ENCODE assay signal across 12 cellular contexts in the genomic region with DNA sequence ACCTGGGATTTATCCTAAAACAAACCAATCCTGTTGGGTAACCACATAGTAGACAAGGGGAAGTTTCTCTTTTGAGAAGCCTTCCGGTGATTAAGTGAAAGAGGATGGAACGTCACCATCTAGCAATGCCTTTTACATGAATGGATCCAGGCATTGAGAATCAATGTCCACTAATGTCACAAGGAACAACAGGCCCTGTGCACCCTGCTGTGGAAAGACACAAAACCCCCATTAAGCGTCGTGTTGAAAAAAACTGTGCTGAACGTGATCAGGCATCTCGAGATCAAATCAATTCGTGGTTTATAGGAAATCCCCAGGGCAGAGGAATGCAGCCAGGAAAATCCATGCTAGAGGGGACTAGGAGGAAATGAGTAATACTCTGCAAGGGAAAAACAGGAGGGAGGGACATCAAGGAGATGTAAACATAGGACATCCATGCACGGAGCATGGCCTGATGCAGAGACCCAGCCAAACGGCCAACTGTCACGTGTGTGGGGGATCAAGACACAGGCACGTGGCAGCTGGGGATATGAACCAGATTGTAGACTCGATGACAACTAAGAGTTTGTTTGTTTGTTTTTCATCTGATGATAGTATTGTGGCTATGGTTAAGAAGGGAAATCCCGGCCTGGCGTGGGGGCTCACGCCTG. TPM values are rescaled to one million over a fixed set of nuclear protein-coding genes. Genes with fewer than 3 reads are reported as not detected.
DNase-seq lines count a peak whose midpoint lies in the region; ATAC-seq and TF ChIP-seq lines count a peak whose summit lies in the region.
"Had no signal": no experiment of that assay in that cellular context is flagged by ENCODE, and none has a peak within 500 bp of the region (broad histone marks: within the 10 kb centered on the region; RNA-seq: fewer than 3 reads in every experiment).

No MANE protein-coding gene starts in this region.

- intact Hi-C loops in aorta (cut with DNase I): loop anchor here in 1 of 2 donors (10.0 kb wide), 2 partner anchors 119 to 561 kb away; partner anchors contain the start of gene MRGPRG

- H3K27ac ChIP-seq in epithelial cell of prostate (peak overlapping the region; percentile 26), mesodermal cell (ENCODE audit: low read depth, low read length, severe bottlenecking) (peak overlapping the region; percentile 82), aorta (ENCODE audit: low read depth in 1 of 2, low read length in 2 of 2) (no peak overlapping the region)

- TF ChIP-seq CTCF in nephron progenitor cell (IDR thresholded peaks at IDR 0.05): no peak

- DNase-seq in activated CD4-positive, alpha-beta T cell treated with anti-CD3 and anti-CD28 coated beads, Interleukin-2, amount 10 ng/mL, durations not matched to agents 7 days and 5 days: no peak
- DNase-seq in activated CD4-positive, alpha-beta T cell treated with anti-CD3 and anti-CD28 coated beads for 4 hours: no peak
- DNase-seq in epithelial cell of prostate (ENCODE audit: low read depth, low spot score) (no peak), aorta (peak; percentile 55 to 65), NCI-H2029 (lab: John Stamatoyannopoulos, UW) (no peak), nephron progenitor cell (no peak)
- DNase-seq: activated T-cell treated with anti-CD3 and anti-CD28 coated beads, Interleukin-2, amount 50 U/mL, for 24 hours; AML-193; NCI-H1105 treated with DMSO at 0.1 percent for 48 hours had no signal

- H3K27me3 Mint-ChIP-seq in activated CD4-positive, alpha-beta T cell treated with anti-CD3 and anti-CD28 coated beads, Interleukin-2, amount 10 ng/mL, durations not matched to agents 7 days and 5 days: no peaks in the 10 kb centered on the region
- peaks cover 9% of the 10 kb centered on the region for H3K27me3 Mint-ChIP-seq in nephron progenitor cell (ENCODE audit: low read depth, poor library complexity)
- H3K27me3 Mint-ChIP-seq: activated T-cell treated with anti-CD3 and anti-CD28 coated beads, Interleukin-2, amount 50 U/mL, for 24 hours had no signal

- H3K4me1 Mint-ChIP-seq in activated CD4-positive, alpha-beta T cell treated with anti-CD3 and anti-CD28 coated beads, Interleukin-2, amount 10 ng/mL, durations not matched to agents 7 days and 5 days: peaks cover 23% of the 10 kb centered on the region
- peaks cover 8% of the 10 kb centered on the region for H3K4me1 Mint-ChIP-seq in nephron progenitor cell

- H3K9me3 Mint-ChIP-seq in activated CD4-positive, alpha-beta T cell treated with anti-CD3 and anti-CD28 coated beads, Interleukin-2, amount 10 ng/mL, durations not matched to agents 7 days and 5 days: no peaks in the 10 kb centered on the region
- peaks cover 4% of the 10 kb centered on the region for H3K9me3 Mint-ChIP-seq in nephron progenitor cell
- H3K9me3 Mint-ChIP-seq: activated T-cell treated with anti-CD3 and anti-CD28 coated beads, Interleukin-2, amount 50 U/mL, for 24 hours; memory B cell had no signal

- H3K4me1 ChIP-seq in mesodermal cell (ENCODE audit: control insufficient read depth, insufficient read depth, low read length, poor library complexity, severe bottlenecking) (peaks cover 8% of the 10 kb centered on the region), aorta (ENCODE audit: control insufficient read depth in 1 of 2, insufficient read depth in 2 of 2, low read length in 2 of 2) (no peaks in the 10 kb centered on the region)

- CTCF ChIA-PET in activated CD4-positive, alpha-beta T cell treated with anti-CD3 and anti-CD28 coated beads, Interleukin-2, amount 10 ng/mL, durations not matched to agents 7 days and 5 days (lab: Charles Lee): interaction anchor here (0.9 kb wide), 1 partner anchor 59 kb away, joined by 3 read pairs; no protein-coding TSS in a partner anchor

- ATAC-seq in aorta (ENCODE audit: low FRiP score) (peak; percentile 49), HG02759 (IDR thresholded peaks at IDR 0.05; ENCODE audit: unreplicated experiment) (no peak)

- POLR2A ChIA-PET in activated CD4-positive, alpha-beta T cell treated with anti-CD3 and anti-CD28 coated beads, Interleukin-2, amount 10 ng/mL, durations not matched to agents 7 days and 5 days (lab: Charles Lee): no interaction called here

- no peaks in the 10 kb centered on the region for H3K9me3 ChIP-seq in mesodermal cell (ENCODE audit: control insufficient read depth, low read length)
- no peaks in the 10 kb centered on the region for H3K9me3 ChIP-seq in aorta (ENCODE audit: control insufficient read depth, low read length)

- no peak overlapping the region for H3K4me3 Mint-ChIP-seq in activated CD4-positive, alpha-beta T cell treated with anti-CD3 and anti-CD28 coated beads, Interleukin-2, amount 10 ng/mL, durations not matched to agents 7 days and 5 days
- no peak overlapping the region for H3K4me3 Mint-ChIP-seq in nephron progenitor cell
- H3K4me3 Mint-ChIP-seq: activated T-cell treated with anti-CD3 and anti-CD28 coated beads, Interleukin-2, amount 50 U/mL, for 24 hours; memory B cell had no signal

- H3K27me3 ChIP-seq in aorta (ENCODE audit: control insufficient read depth in 1 of 2, insufficient read depth in 2 of 2, low read length in 1 of 2): no peaks in the 10 kb centered on the region

- no peak overlapping the region for H3K4me3 ChIP-seq in mesodermal cell (ENCODE audit: extremely low read depth, insufficient read depth, low read length, poor library complexity, severe bottlenecking)
- H3K4me3 ChIP-seq in aorta (ENCODE audit: low read length in 2 of 2): no peak overlapping the region

- no peaks in the 10 kb centered on the region for H3K36me3 Mint-ChIP-seq in activated CD4-positive, alpha-beta T cell treated with anti-CD3 and anti-CD28 coated beads, Interleukin-2, amount 10 ng/mL, durations not matched to agents 7 days and 5 days (ENCODE audit: low read depth)
- H3K36me3 Mint-ChIP-seq in nephron progenitor cell (ENCODE audit: low read depth): peaks cover 35% of the 10 kb centered on the region

- peaks cover 11% of the 10 kb centered on the region for H3K36me3 ChIP-seq in mesodermal cell (ENCODE audit: control insufficient read depth, insufficient read depth, low read length)
- H3K36me3 ChIP-seq in aorta (ENCODE audit: control insufficient read depth in 1 of 2, insufficient read depth in 2 of 2, low read length in 1 of 2): peaks cover 0 to 3% of the 10 kb centered on the region in 2 donors

- H3K27ac Mint-ChIP-seq in activated CD4-positive, alpha-beta T cell treated with anti-CD3 and anti-CD28 coated beads, Interleukin-2, amount 10 ng/mL, durations not matched to agents 7 days and 5 days: peak overlapping the region; percentile 23
- H3K27ac Mint-ChIP-seq in nephron progenitor cell: no peak overlapping the region
- H3K27ac Mint-ChIP-seq: activated T-cell treated with anti-CD3 and anti-CD28 coated beads, Interleukin-2, amount 50 U/mL, for 24 hours; memory B cell had no signal

- 62 to 69% methylated on average over 12 to 13 of the region's 15 CpGs for WGBS in mesodermal cell (ENCODE audit: insufficient coverage in 2 of 2), 2 experiments
- 57 to 58% methylated on average over 15 of the region's 15 CpGs for WGBS in aorta, 2 donors

RNA-seq across cellular contexts. Expression of gene CARS1, which starts 38.6 kb away (rescaled TPM):
- 10 to 100 TPM; 81.4 to 97.6 TPM for total RNA-seq in activated CD4-positive, alpha-beta T cell treated with anti-CD3 and anti-CD28 coated beads, Interleukin-2, amount 10 ng/mL, durations not matched to agents 7 days and 5 days
- 68.3 TPM for polyA plus RNA-seq in mesodermal cell (2013, experiment 1 of 2)
- polyA plus RNA-seq in mesodermal cell (2013, experiment 2 of 2): 67.9 TPM
- 10 to 100 TPM; 37.7 to 38.9 TPM for total RNA-seq in aorta
- 10 to 100 TPM; 18.8 to 41.4 TPM for polyA plus RNA-seq in aorta

Comparison
In these comparisons a context has a peak if more than half of its experiments do, and no peak if none do; other contexts are left out.
1. DNase-seq: peak in aorta (2 of 2); none in activated CD4-positive, alpha-beta T cell treated with anti-CD3 and anti-CD28 coated beads, Interleukin-2, amount 10 ng/mL, durations not matched to agents 7 days and 5 days (single experiment), activated CD4-positive, alpha-beta T cell treated with anti-CD3 and anti-CD28 coated beads for 4 hours (0 of 2), epithelial cell of prostate (single experiment), NCI-H2029 (single experiment) and nephron progenitor cell (single experiment).
2. H3K27ac ChIP-seq: peak in epithelial cell of prostate (single experiment) and mesodermal cell (single experiment); none in aorta (0 of 2).